In the genomic region with DNA sequence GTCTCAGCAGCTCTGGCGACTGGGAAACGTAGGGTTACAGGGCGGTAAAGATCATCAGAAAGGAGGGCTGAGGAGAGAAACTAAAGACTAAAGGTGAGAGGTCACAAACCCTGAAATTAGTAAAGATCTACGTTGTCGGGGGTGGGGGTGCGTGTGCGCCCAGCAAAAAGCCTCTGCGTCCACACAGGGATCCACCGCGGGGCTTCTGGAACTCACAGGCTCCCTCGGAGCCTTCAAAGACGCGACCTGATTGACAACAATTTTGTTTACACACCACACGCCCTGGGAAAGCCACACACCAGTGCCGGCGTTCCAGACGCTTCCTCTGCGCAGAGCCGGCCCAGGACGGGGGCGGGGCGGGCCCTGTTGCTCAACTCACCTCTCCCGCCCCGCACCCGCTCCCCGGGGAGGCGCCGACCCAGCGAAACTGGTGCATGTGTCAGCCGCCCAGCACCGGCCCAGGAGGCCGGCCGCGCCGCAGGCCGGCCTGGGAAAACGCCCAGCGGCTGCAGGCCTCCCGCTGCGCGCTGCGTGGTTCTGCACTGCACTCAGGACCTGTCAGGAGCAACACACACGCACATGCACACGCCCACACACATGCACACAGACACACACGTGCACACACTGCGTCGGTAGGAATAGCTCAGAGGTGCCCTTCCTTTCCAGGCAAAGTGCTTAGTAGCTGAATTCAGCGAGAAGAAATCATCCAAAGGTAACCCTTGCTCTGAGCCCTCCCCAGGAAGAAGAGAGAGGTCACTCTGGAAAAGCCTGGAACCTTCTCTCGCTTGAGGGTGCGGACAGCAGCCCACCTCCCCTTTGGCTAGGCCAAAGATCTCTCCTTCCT, we compare ENCODE assay signal across 8 cellular contexts. TPM values are rescaled to one million over a fixed set of nuclear protein-coding genes. Genes with fewer than 3 reads are reported as not detected.
DNase-seq lines count a peak whose midpoint lies in the region; ATAC-seq and TF ChIP-seq lines count a peak whose summit lies in the region.

No MANE protein-coding gene starts in this region.

- H3K9ac ChIP-seq in IMR-90 (ENCODE audit: low read depth, low read length), result peak overlapping the region; percentile 24; the same call in 1 of the 2 replicates

- peak overlapping the region; percentile 41 to 81 for H4K8ac ChIP-seq in IMR-90 (ENCODE audit: low read depth in 2 of 2, low read length in 2 of 2)

- H3K9me1 ChIP-seq in IMR-90 (ENCODE audit: insufficient read depth, low read length), result peaks cover 2% of the 10 kb centered on the region; the same call in 1 of the 2 replicates

- peak overlapping the region; percentile 2 for H2AK9ac ChIP-seq in IMR-90 (replicated peaks; ENCODE audit: low read depth, low read length, poor library complexity)

- H3K14ac ChIP-seq in IMR-90 (replicated peaks; ENCODE audit: low read depth, low read length), result peak overlapping the region; percentile 17; the same call in 1 of the 2 replicates

- peak overlapping the region; percentile 85 for H3K4me2 ChIP-seq in IMR-90 (ENCODE audit: low read depth, low read length)

- TF ChIP-seq RAD21 in IMR-90 (IDR thresholded peaks at IDR 0.05; ENCODE audit: low read length), result no peak

- peaks cover 8% of the 10 kb centered on the region for H3K4me1 ChIP-seq in IMR-90 (ENCODE audit: control insufficient read depth, insufficient read depth, low read length)

- H3K79me1 ChIP-seq in IMR-90 (ENCODE audit: low read depth in 1 of 2, low read length in 2 of 2), result no peaks in the 10 kb centered on the region

- peak overlapping the region; percentile 87 for H2AFZ ChIP-seq in IMR-90 (replicated peaks; ENCODE audit: low read length, poor library complexity)

- ATAC-seq in GM21528 (IDR thresholded peaks at IDR 0.05; ENCODE audit: low FRiP score, unreplicated experiment) (peak; percentile 79), IMR-90 (ENCODE audit: low read depth) (peak; percentile 100), left lobe of liver (peak; percentile 86)

- no peak for TF ChIP-seq CTCF in IMR-90 (conservative IDR thresholded peaks at IDR 0.05; ENCODE audit: low read depth, low read length)

- peak overlapping the region; percentile 33 for H2BK20ac ChIP-seq in IMR-90 (ENCODE audit: low read depth, low read length)

- no peak overlapping the region for H3K27ac ChIP-seq in IMR-90 (ENCODE audit: insufficient read depth, low read length)

- no peaks in the 10 kb centered on the region for H3K36me3 ChIP-seq in IMR-90 (ENCODE audit: control insufficient read depth, insufficient read depth, low read length)

- BruUV-seq in IMR-90 (replicated peaks; lab: Mats Ljungman, UMichigan), result no TSS peak

- peak overlapping the region; percentile 41 for H4K5ac ChIP-seq in IMR-90 (ENCODE audit: low read depth, low read length)

- H4K91ac ChIP-seq in IMR-90 (ENCODE audit: insufficient read depth, low read depth, low read length), result peak overlapping the region; percentile 62; the same call in 1 of the 2 replicates

- peak overlapping the region; percentile 23; the same call in 1 of the 2 replicates for H2AK5ac ChIP-seq in IMR-90 (ENCODE audit: low read depth, low read length)

- DNase-seq in DMS53 treated with DMSO at 0.1 percent for 48 hours (lab: John Stamatoyannopoulos, UW; ENCODE audit: unreplicated experiment), result peak; percentile 92
- DNase-seq in IMR-90, result peak; percentile 87
- peak; percentile 52 to 56 for DNase-seq in activated CD4-positive, alpha-beta T cell treated with anti-CD3 and anti-CD28 coated beads for 24 hours (ENCODE audit: low read depth in 2 of 2)
- DNase-seq in cerebellar cortex (ENCODE audit: low spot score), result peak; percentile 16
- DNase-seq in left lobe of liver (ENCODE audit: low spot score), result peak; percentile 97
- DNase-seq in stimulated activated CD4-positive, alpha-beta T cell treated with anti-CD3 and anti-CD28 coated beads, Interleukin-2, amount 100 ng/mL, for 24 hours, result peak; percentile 75 to 79
- no peak for DNase-seq in GM19240 (ENCODE audit: insufficient read length, low spot score)

- dilution Hi-C loops in IMR-90 (cut with HindIII; ENCODE audit: low sequenced_read_pairs, unreplicated experiment), result no loop called here

- CTCF ChIA-PET in IMR-90 (lab: Yijun Ruan, JAX), result interaction anchor here (0.7 to 0.8 kb wide), 2 partner anchors 9 to 36 kb away, joined by 3 read pairs; no protein-coding TSS in a partner anchor

- H4K20me1 ChIP-seq in IMR-90 (ENCODE audit: insufficient read depth, low read length), result no peaks in the 10 kb centered on the region

- peak overlapping the region; percentile 56 for H2BK120ac ChIP-seq in IMR-90 (ENCODE audit: low read depth, low read length)

- no peaks in the 10 kb centered on the region for H3K9me3 ChIP-seq in IMR-90 (ENCODE audit: control insufficient read depth, insufficient read depth, low read length)

- peak overlapping the region; percentile 48 for H3K23ac ChIP-seq in IMR-90 (ENCODE audit: low read depth, low read length)

- TF ChIP-seq POLR2A in IMR-90 (IDR thresholded peaks at IDR 0.05; ENCODE audit: low read depth, low read length), result no peak

- in situ Hi-C loops in IMR-90 (cut with MboI; ENCODE audit: low sequenced_read_pairs), result no loop called here

- H2BK5ac ChIP-seq in IMR-90 (ENCODE audit: low read depth, low read length, poor library complexity, severe bottlenecking), result peak overlapping the region; percentile 1

- POLR2A ChIA-PET in IMR-90 (lab: Charles Lee; ENCODE audit: unreplicated experiment), result no interaction called here

- peak overlapping the region; percentile 11; the same call in 1 of the 2 replicates for H3K4me3 ChIP-seq in IMR-90 (ENCODE audit: insufficient read depth, low read depth, low read length)

- 4% methylated on average over 16 of the region's 50 CpGs; no CpG with 5 or more reads in 1 of the 2 experiments for WGBS in IMR-90 (ENCODE audit: extremely low coverage in 2 of 2, insufficient read length in 1 of 2), 2 experiments

- peak overlapping the region; percentile 67 for H3K4ac ChIP-seq in IMR-90 (ENCODE audit: low read depth, low read length)

- H3K18ac ChIP-seq in IMR-90 (ENCODE audit: low read depth, low read length), result peak overlapping the region; percentile 11

- intact Hi-C loops in IMR-90 (cut with micrococcal nuclease), result loop anchor here (5.0 kb wide), 1 partner anchor 57 kb away; a partner anchor contains a TSS

- H3K56ac ChIP-seq in IMR-90 (ENCODE audit: extremely low read depth, insufficient read depth, low read length), result peak overlapping the region; percentile 16

- peak overlapping the region; percentile 49; the same call in 1 of the 3 replicates for H2BK15ac ChIP-seq in IMR-90 (ENCODE audit: low read depth, low read length)

- H3K27me3 ChIP-seq in IMR-90 (ENCODE audit: control insufficient read depth, insufficient read depth, low read length), result no peaks in the 10 kb centered on the region; the same call in 1 of the 2 replicates

TF ChIP-seq in IMR-90, 13 proteins besides CTCF, POLR2A, EP300 and RAD21:
- TF ChIP-seq MXI1 (IDR thresholded peaks at IDR 0.05; ENCODE audit: borderline replicate concordance, low read depth, low read length) (peak; percentile 52; the same call in 1 of the 2 replicates), BHLHE40 (IDR thresholded peaks at IDR 0.05; ENCODE audit: low read depth, low read length) (peak; percentile 87), FOS (IDR thresholded peaks at IDR 0.05; ENCODE audit: low read depth, low read length) (peak; percentile 40; the same call in 1 of the 2 replicates), RFX5 (IDR thresholded peaks at IDR 0.05; ENCODE audit: low read depth, low read length) (no peak), MAZ (IDR thresholded peaks at IDR 0.05; ENCODE audit: borderline replicate concordance, low read depth, low read length) (peak; percentile 86), SMC3 (IDR thresholded peaks at IDR 0.05; ENCODE audit: low read depth, low read length) (peak; percentile 23; the same call in 1 of the 2 replicates), NFE2L2 (IDR thresholded peaks at IDR 0.05; ENCODE audit: low read depth, low read length) (no peak), CEBPB (IDR thresholded peaks at IDR 0.05; ENCODE audit: low read depth, low read length) (peak; percentile 97)
- TF ChIP-seq, protein P1, sequence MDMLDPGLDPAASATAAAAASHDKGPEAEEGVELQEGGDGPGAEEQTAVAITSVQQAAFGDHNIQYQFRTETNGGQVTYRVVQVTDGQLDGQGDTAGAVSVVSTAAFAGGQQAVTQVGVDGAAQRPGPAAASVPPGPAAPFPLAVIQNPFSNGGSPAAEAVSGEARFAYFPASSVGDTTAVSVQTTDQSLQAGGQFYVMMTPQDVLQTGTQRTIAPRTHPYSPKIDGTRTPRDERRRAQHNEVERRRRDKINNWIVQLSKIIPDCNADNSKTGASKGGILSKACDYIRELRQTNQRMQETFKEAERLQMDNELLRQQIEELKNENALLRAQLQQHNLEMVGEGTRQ (IDR thresholded peaks at IDR 0.05; ENCODE audit: low read depth, low read length), result no peak

RNA-seq across cellular contexts. Expression of a gene that starts 57.2 kb away (rescaled TPM):
- 14.5 and 22.8 TPM in 2 replicates for total RNA-seq in IMR-90 (2012; rRNA removed)
- 17.5 and 20.1 TPM in 2 replicates for polyA plus RNA-seq in IMR-90 (2012; rRNA removed)
- 9.7 and 16.0 TPM in 2 replicates for polyA plus RNA-seq in IMR-90 (2012; cell fraction: cytosol; rRNA removed)
- polyA plus RNA-seq in IMR-90 (2012; cell fraction: nucleus; rRNA removed; ENCODE audit: low replicate concordance), result 28.7 and 32.4 TPM in 2 replicates
- 26.4 TPM for total RNA-seq in left lobe of liver
